16 cellular contexts compared by ENCODE assay signal in genomic region chr12:116977465-116978380, GRCh38.
DNase-seq lines count a peak whose midpoint lies in the region; ATAC-seq and TF ChIP-seq lines count a peak whose summit lies in the region.
"Had no signal": no experiment of that assay in that cellular context is flagged by ENCODE, and none has a peak within 500 bp of the region (broad histone marks: within the 10 kb centered on the region; RNA-seq: fewer than 3 reads in every experiment).

No MANE protein-coding gene starts in this region.

- H3K4me1 Mint-ChIP-seq in memory B cell = peaks cover 18% of the 10 kb centered on the region
- H3K4me1 Mint-ChIP-seq in glutamatergic neuron (ENCODE audit: low read depth, unreplicated experiment) = peaks cover 4% of the 10 kb centered on the region
- H3K4me1 Mint-ChIP-seq: activated naive CD4-positive, alpha-beta T cell treated with anti-CD3 and anti-CD28 coated beads, Interleukin-2, amount 50 U/mL, for 24 hours had no signal

- no peaks in the 10 kb centered on the region for H3K9me3 ChIP-seq in thyroid gland
- H3K9me3 ChIP-seq: ovary had no signal

- H3K4me3 ChIP-seq in GM08714 (ENCODE audit: low read length) = peak overlapping the region; percentile 37; the same call in 1 of the 2 replicates
- H3K4me3 ChIP-seq in thyroid gland (replicated peaks in 1 of 3) = no peak overlapping the region
- H3K4me3 ChIP-seq: GM23248, ovary had no signal

- intact Hi-C loops in thyroid gland (cut with DNase I) = no loop called here
- intact Hi-C loops in Right ventricle myocardium inferior (cut with DNase I) = no loop called here

- ATAC-seq in GM21717 (IDR thresholded peaks at IDR 0.05; ENCODE audit: unreplicated experiment) (peak; percentile 52), memory B cell (ENCODE audit: low read depth) (no peak), GM19463 (IDR thresholded peaks at IDR 0.05; ENCODE audit: unreplicated experiment) (no peak), Right ventricle myocardium inferior (no peak)
- ATAC-seq: activated CD8-positive, alpha-beta memory T cell treated with anti-CD3 and anti-CD28 coated beads, Interleukin-2, amount 10 ng/mL, durations not matched to agents 7 days and 5 days had no signal

- H3K27me3 Mint-ChIP-seq in memory B cell (no peaks in the 10 kb centered on the region), glutamatergic neuron (ENCODE audit: unreplicated experiment) (no peaks in the 10 kb centered on the region)
- H3K27me3 Mint-ChIP-seq: activated CD8-positive, alpha-beta memory T cell treated with anti-CD3 and anti-CD28 coated beads, Interleukin-2, amount 10 ng/mL, durations not matched to agents 7 days and 5 days; activated naive CD4-positive, alpha-beta T cell treated with anti-CD3 and anti-CD28 coated beads, Interleukin-2, amount 50 U/mL, for 24 hours had no signal

- no peak overlapping the region for H3K27ac ChIP-seq in thyroid gland
- H3K27ac ChIP-seq: GM23248, KMS-11, ovary had no signal

- TF ChIP-seq POLR2A in thyroid gland (IDR thresholded peaks at IDR 0.05) = no peak

- H3K36me3 ChIP-seq in thyroid gland = no peaks in the 10 kb centered on the region
- H3K36me3 ChIP-seq: ovary had no signal

- peak overlapping the region; percentile 22 for H3K27ac Mint-ChIP-seq in memory B cell
- H3K27ac Mint-ChIP-seq in glutamatergic neuron (ENCODE audit: unreplicated experiment) = no peak overlapping the region
- H3K27ac Mint-ChIP-seq: activated CD8-positive, alpha-beta memory T cell treated with anti-CD3 and anti-CD28 coated beads, Interleukin-2, amount 10 ng/mL, durations not matched to agents 7 days and 5 days; activated naive CD4-positive, alpha-beta T cell treated with anti-CD3 and anti-CD28 coated beads, Interleukin-2, amount 50 U/mL, for 24 hours had no signal

- peaks cover 11% of the 10 kb centered on the region for H3K36me3 Mint-ChIP-seq in memory B cell
- H3K36me3 Mint-ChIP-seq in glutamatergic neuron (ENCODE audit: unreplicated experiment) = no peaks in the 10 kb centered on the region

- no peaks in the 10 kb centered on the region for H3K27me3 ChIP-seq in thyroid gland
- H3K27me3 ChIP-seq: ovary had no signal

- no peaks in the 10 kb centered on the region for H3K9me3 Mint-ChIP-seq in memory B cell
- H3K9me3 Mint-ChIP-seq in glutamatergic neuron (ENCODE audit: unreplicated experiment) = no peaks in the 10 kb centered on the region
- H3K9me3 Mint-ChIP-seq: activated naive CD4-positive, alpha-beta T cell treated with anti-CD3 and anti-CD28 coated beads, Interleukin-2, amount 50 U/mL, for 24 hours had no signal

- 88 to 89% methylated on average over 13 of the region's 13 CpGs for WGBS in thyroid gland, 2 donors

- DNase-seq in RPMI8226 (peak; percentile 5), memory B cell (ENCODE audit: low spot score in 2 of 2) (no peak), thyroid gland (no peak), Right ventricle myocardium inferior (ENCODE audit: missing footprints) (no peak), glutamatergic neuron (no peak)
- DNase-seq: activated CD4-positive, CD25-positive, alpha-beta regulatory T cell; activated CD8-positive, alpha-beta memory T cell treated with anti-CD3 and anti-CD28 coated beads, Interleukin-2, amount 10 ng/mL, durations not matched to agents 7 days and 5 days; caudate nucleus; GM23248; NCI-H146; ovary had no signal

- H3K4me3 Mint-ChIP-seq in memory B cell (peak overlapping the region; percentile 76), glutamatergic neuron (ENCODE audit: unreplicated experiment) (no peak overlapping the region)
- H3K4me3 Mint-ChIP-seq: activated CD8-positive, alpha-beta memory T cell treated with anti-CD3 and anti-CD28 coated beads, Interleukin-2, amount 10 ng/mL, durations not matched to agents 7 days and 5 days; activated naive CD4-positive, alpha-beta T cell treated with anti-CD3 and anti-CD28 coated beads, Interleukin-2, amount 50 U/mL, for 24 hours had no signal

- peaks cover 0 to 4% of the 10 kb centered on the region in 2 donors for H3K4me1 ChIP-seq in thyroid gland

- TF ChIP-seq CTCF in thyroid gland (IDR thresholded peaks at IDR 0.05) (no peak), glutamatergic neuron (IDR thresholded peaks at IDR 0.05; ENCODE audit: partially characterized antibody, unreplicated experiment) (no peak)
